In genomic region chr5:129094087-129094923, GRCh38 we compare ENCODE assay signal across 8 cellular contexts. TPM values are rescaled to one million over a fixed set of nuclear protein-coding genes. Genes with fewer than 3 reads are reported as not detected.
DNase-seq lines count a peak whose midpoint lies in the region; ATAC-seq, FAIRE-seq and TF ChIP-seq lines count a peak whose summit lies in the region.

Gene ISOC1, plus strand, starts transcription at chr5:129094749. Its CDS starts 18 bp downstream, at chr5:129094767.

- peak within 1 kb of the TSS; percentile 69 for H3K27ac Mint-ChIP-seq in central memory CD8-positive, alpha-beta T cell (ENCODE audit: low read depth)

- DNase-seq in Ammon's horn (ENCODE audit: low spot score) (peak; percentile 92), NCI-H446 (lab: John Stamatoyannopoulos, UW) (peak; percentile 52 to 94), kidney (peak; percentile 97)
- DNase-seq in central memory CD8-positive, alpha-beta T cell (ENCODE audit: low spot score in 2 of 2): peak; percentile 79 to 84
- DNase-seq in stimulated activated CD4-positive, alpha-beta T cell treated with anti-CD3 and anti-CD28 coated beads, Interleukin-15, amount 100 ng/mL, for 1 hour (ENCODE audit: low read depth in 1 of 2, low spot score in 1 of 2): peak; percentile 84 to 89

- intact Hi-C loops in kidney (cut with DNase I): no loop called here

- H3K27ac ChIP-seq in kidney (ENCODE audit: low read depth in 2 of 2, low read length in 2 of 2): peak within 1 kb of the TSS; percentile 79 to 83

- no peaks in the 10 kb centered on the region for H3K9me3 Mint-ChIP-seq in central memory CD8-positive, alpha-beta T cell

- peak; percentile 86 for TF ChIP-seq POLR2A in GM19099 (IDR thresholded peaks at IDR 0.05; ENCODE audit: extremely low read depth, insufficient read length, low read depth)

- no peak for FAIRE-seq in kidney (lab: Jason Lieb, UNC)

- peak within 1 kb of the TSS; percentile 62 to 74 for H3K9ac ChIP-seq in kidney (ENCODE audit: low read length in 2 of 2)

- peaks cover 1% of the 10 kb centered on the region for H3K27me3 Mint-ChIP-seq in central memory CD8-positive, alpha-beta T cell

- peak within 1 kb of the TSS; percentile 81 to 93 for H3K4me3 ChIP-seq in kidney (ENCODE audit: low read length in 2 of 2)

- peaks cover 25% of the 10 kb centered on the region for H3K4me1 Mint-ChIP-seq in central memory CD8-positive, alpha-beta T cell

- H3K4me1 ChIP-seq in kidney (ENCODE audit: control insufficient read depth in 1 of 2, insufficient read depth in 1 of 2, low read depth in 1 of 2, low read length in 2 of 2): peaks cover 0 to 4% of the 10 kb centered on the region in 2 donors

- peak within 1 kb of the TSS; percentile 82 for H3K4me3 Mint-ChIP-seq in central memory CD8-positive, alpha-beta T cell

- no peak for TF ChIP-seq CTCF in kidney (IDR thresholded peaks at IDR 0.05; ENCODE audit: borderline replicate concordance, extremely low read depth, insufficient read depth)

- no peaks in the 10 kb centered on the region for H3K36me3 Mint-ChIP-seq in central memory CD8-positive, alpha-beta T cell (ENCODE audit: insufficient read depth)

- peak; percentile 67 for ATAC-seq in HG03378 (IDR thresholded peaks at IDR 0.05; ENCODE audit: unreplicated experiment)
- peak; percentile 94 for ATAC-seq in activated CD4-positive, CD25-positive, alpha-beta regulatory T cell treated with anti-CD3 and anti-CD28 coated beads, Interleukin-2, amount 50 U/mL, for 24 hours
- ATAC-seq in central memory CD8-positive, alpha-beta T cell (replicated peaks; ENCODE audit: extremely low read depth, poor library complexity, severe bottlenecking): peak; percentile 89

- no peaks in the 10 kb centered on the region for H3K9me3 ChIP-seq in kidney (ENCODE audit: control insufficient read depth in 1 of 2, low read length in 2 of 2)

- H3K36me3 ChIP-seq in kidney (ENCODE audit: control insufficient read depth in 1 of 2, insufficient read depth in 2 of 2, low read length in 2 of 2): no peaks in the 10 kb centered on the region

RNA-seq across cellular contexts. Expression of gene ISOC1, which starts in this region (rescaled TPM):
- 12.4 TPM for total RNA-seq in kidney
- polyA plus RNA-seq in kidney (ENCODE audit: insufficient read depth, low read depth, low replicate concordance): 29.3 TPM

Comparison
In these comparisons a context has a peak if more than half of its experiments do, and no peak if none do; other contexts are left out.
1. Peak in every context shown above with its lines: DNase-seq, ATAC-seq, H3K4me3 ChIP-seq and H3K27ac ChIP-seq.